8 cellular contexts compared by ENCODE assay signal in the genomic region with DNA sequence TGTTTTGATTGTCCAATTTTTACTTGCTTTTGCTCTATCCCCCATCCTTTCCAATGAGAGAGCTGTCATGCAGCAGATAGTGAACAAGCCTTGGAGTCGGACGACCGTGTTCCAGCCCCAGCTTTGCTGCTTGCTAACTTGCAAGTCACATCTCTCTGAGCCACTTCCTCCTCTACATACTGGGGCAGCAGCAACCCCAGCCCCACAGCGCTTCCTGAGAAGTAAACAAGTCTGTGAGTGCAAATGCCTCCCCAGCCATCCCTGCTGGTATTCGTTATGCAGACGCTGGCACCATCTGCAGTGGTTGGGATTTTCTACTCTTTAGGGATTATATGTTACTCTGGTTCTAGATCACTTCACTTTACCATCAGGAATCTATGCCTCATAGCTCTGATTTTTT.
DNase-seq lines count a peak whose midpoint lies in the region; ATAC-seq lines count a peak whose summit lies in the region.

No MANE protein-coding gene starts in this region.

- no peaks in the 10 kb centered on the region for H3K9me3 Mint-ChIP-seq in effector memory CD8-positive, alpha-beta T cell

- H3K36me3 Mint-ChIP-seq in effector memory CD8-positive, alpha-beta T cell (ENCODE audit: insufficient read depth) = peaks cover 8% of the 10 kb centered on the region

- peak overlapping the region; percentile 79 to 83 for H3K4me3 Mint-ChIP-seq in effector memory CD8-positive, alpha-beta T cell

- DNase-seq in Kasumi-1 (lab: John Stamatoyannopoulos, UW) (peak; percentile 96 to 98), NCI-H446 treated with DMSO at 0.1 percent for 48 hours (lab: John Stamatoyannopoulos, UW) (no peak), NCI-H226 (no peak)
- DNase-seq in activated CD4-positive, alpha-beta T cell treated with anti-CD3 and anti-CD28 coated beads for 4 hours = peak; percentile 60 to 63
- peak; percentile 58 to 69 (median 58) for DNase-seq in effector memory CD8-positive, alpha-beta T cell
- DNase-seq in stimulated activated CD4-positive, alpha-beta T cell treated with anti-CD3 and anti-CD28 coated beads, Interleukin-15, amount 100 ng/mL, for 1 hour (ENCODE audit: low read depth in 1 of 2, low spot score in 1 of 2) = peak; percentile 19 to 47

- H3K4me1 Mint-ChIP-seq in effector memory CD8-positive, alpha-beta T cell (ENCODE audit: low read depth in 2 of 2) = peaks cover 45 to 56% of the 10 kb centered on the region in 2 donors

- H3K27ac Mint-ChIP-seq in effector memory CD8-positive, alpha-beta T cell = peak overlapping the region; percentile 96 to 99

- ATAC-seq in effector memory CD8-positive, alpha-beta T cell (replicated peaks) = peak; percentile 97
- ATAC-seq in HG03025 (IDR thresholded peaks at IDR 0.05; ENCODE audit: low FRiP score, unreplicated experiment) = no peak
- no peak for ATAC-seq in GM19351 (IDR thresholded peaks at IDR 0.05; ENCODE audit: unreplicated experiment)

- H3K27me3 Mint-ChIP-seq in effector memory CD8-positive, alpha-beta T cell = no peaks in the 10 kb centered on the region

Comparison
In these comparisons a context has a peak if more than half of its experiments do, and no peak if none do; other contexts are left out.
1. DNase-seq: peak in Kasumi-1 (2 of 2), activated CD4-positive, alpha-beta T cell treated with anti-CD3 and anti-CD28 coated beads for 4 hours (2 of 2), effector memory CD8-positive, alpha-beta T cell (3 of 3) and stimulated activated CD4-positive, alpha-beta T cell treated with anti-CD3 and anti-CD28 coated beads, Interleukin-15, amount 100 ng/mL, for 1 hour (2 of 2); none in NCI-H446 treated with DMSO at 0.1 percent for 48 hours (single experiment) and NCI-H226 (single experiment).